In genomic region chr13:33145667-33146066, GRCh38 we compare ENCODE assay signal across 16 cellular contexts.
DNase-seq lines count a peak whose midpoint lies in the region; ATAC-seq and TF ChIP-seq lines count a peak whose summit lies in the region.
"Had no signal": no experiment of that assay in that cellular context is flagged by ENCODE, and none has a peak within 500 bp of the region (broad histone marks: within the 10 kb centered on the region; RNA-seq: fewer than 3 reads in every experiment).

No MANE protein-coding gene starts in this region.

- H3K4me3 Mint-ChIP-seq in activated T-helper 2 cell treated with anti-CD3 and anti-CD28 coated beads, Interferon-gamma antibody, Interleukin-2, Interleukin-4, amounts not matched to agents 10 μg/mL and 5 μg/mL and 100 μg/mL, durations not matched to agents 14 hours and 24 hours and 36 hours (ENCODE audit: low read depth): no peak overlapping the region
- H3K4me3 Mint-ChIP-seq: CD8-positive, alpha-beta T cell; HFFc6 had no signal

- H3K79me1 ChIP-seq in trophoblast cell (ENCODE audit: low read length): no peaks in the 10 kb centered on the region

- H3K9ac ChIP-seq in KMS-11 (peak overlapping the region; percentile 62; the same call in 1 of the 2 replicates), trophoblast cell (ENCODE audit: low read length) (no peak overlapping the region)

- H3K79me2 ChIP-seq in KMS-11 (ENCODE audit: insufficient read depth, low read depth): no peaks in the 10 kb centered on the region
- H3K79me2 ChIP-seq in trophoblast cell (ENCODE audit: control insufficient read depth, insufficient read depth, low read length, poor library complexity): no peaks in the 10 kb centered on the region

- no peak overlapping the region for H2BK120ac ChIP-seq in trophoblast cell (ENCODE audit: insufficient read depth, low read length, poor library complexity)

- peak overlapping the region; percentile 99 for H3K27ac ChIP-seq in KMS-11
- H3K27ac ChIP-seq in trophoblast cell (ENCODE audit: low read depth, low read length): no peak overlapping the region
- H3K27ac ChIP-seq: HL-60, Peyer's patch had no signal

- CTCF ChIA-PET in GM10248 (lab: Yijun Ruan, JAX): interaction anchor here (0.9 to 1.7 kb wide), 4 partner anchors 9 to 129 kb away, joined by 3 to 5 read pairs (median 4); partner anchors contain the start of gene KL

- no peak overlapping the region for H4K91ac ChIP-seq in trophoblast cell (ENCODE audit: low read depth, low read length)

- H3K4me3 ChIP-seq in KMS-11 (IDR thresholded peaks at IDR 0.05; ENCODE audit: insufficient read depth, low read depth, low read length): no peak overlapping the region
- no peak overlapping the region for H3K4me3 ChIP-seq in trophoblast cell (ENCODE audit: low read depth, low read length)
- H3K4me3 ChIP-seq: Peyer's patch had no signal

- no peak overlapping the region for H3K4ac ChIP-seq in trophoblast cell (ENCODE audit: low read depth, low read length)

- no peak overlapping the region for H2BK5ac ChIP-seq in trophoblast cell (ENCODE audit: low read depth, low read length, poor library complexity)

- peak overlapping the region; percentile 64 for H3K27ac Mint-ChIP-seq in activated T-helper 2 cell treated with anti-CD3 and anti-CD28 coated beads, Interferon-gamma antibody, Interleukin-2, Interleukin-4, amounts not matched to agents 10 μg/mL and 5 μg/mL and 100 μg/mL, durations not matched to agents 14 hours and 24 hours and 36 hours
- H3K27ac Mint-ChIP-seq: CD8-positive, alpha-beta T cell; HFFc6 had no signal

- POLR2A ChIA-PET in GM10248 (lab: Yijun Ruan, JAX): no interaction called here

- H4K20me1 ChIP-seq in KMS-11 (ENCODE audit: insufficient read depth): no peaks in the 10 kb centered on the region

- no peak overlapping the region for H4K12ac ChIP-seq in trophoblast cell (ENCODE audit: low read depth, low read length)

- DNase-seq in Right ventricle myocardium superior: no peak
- no peak for DNase-seq in cardiac septum (ENCODE audit: low spot score)
- no peak for DNase-seq in activated T-helper 2 cell treated with anti-CD3 and anti-CD28 coated beads, Interferon-gamma antibody, Interleukin-2, Interleukin-4, amounts not matched to agents 10 μg/mL and 5 μg/mL and 100 μg/mL, durations not matched to agents 14 hours and 24 hours and 36 hours (ENCODE audit: low spot score)
- DNase-seq in stimulated activated naive CD8-positive, alpha-beta T cell treated with anti-CD3 and anti-CD28 coated beads, Interleukin-15, Interleukin-2, amounts not matched to agents 100 U/mL and 50 U/mL, for 24 hours: peak; percentile 6
- no peak for DNase-seq in trophoblast cell
- DNase-seq in GM10248 (ENCODE audit: extremely low spot score): no peak
- DNase-seq: BE2C; CD8-positive, alpha-beta T cell; DMS79 treated with DMSO at 0.1 percent for 48 hours; HFFc6; NCI-H1436; NCI-H2029 treated with DMSO at 0.1 percent for 48 hours; NCI-H510A; Peyer's patch had no signal

- H3K27me3 Mint-ChIP-seq in activated T-helper 2 cell treated with anti-CD3 and anti-CD28 coated beads, Interferon-gamma antibody, Interleukin-2, Interleukin-4, amounts not matched to agents 10 μg/mL and 5 μg/mL and 100 μg/mL, durations not matched to agents 14 hours and 24 hours and 36 hours (ENCODE audit: low read depth): no peaks in the 10 kb centered on the region

- WGBS in trophoblast cell (ENCODE audit: extremely low coverage, insufficient coverage, insufficient read length): no CpG with 5 or more reads among the region's 4 CpGs

- peak; percentile 68 for ATAC-seq in Right ventricle myocardium superior (ENCODE audit: poor library complexity)
- ATAC-seq in stimulated activated naive CD8-positive, alpha-beta T cell treated with anti-CD3 and anti-CD28 coated beads, Interleukin-15, Interleukin-2, amounts not matched to agents 100 U/mL and 50 U/mL, for 24 hours: no peak
- ATAC-seq: CD8-positive, alpha-beta T cell had no signal

- peaks cover 25% of the 10 kb centered on the region for H3K36me3 Mint-ChIP-seq in activated T-helper 2 cell treated with anti-CD3 and anti-CD28 coated beads, Interferon-gamma antibody, Interleukin-2, Interleukin-4, amounts not matched to agents 10 μg/mL and 5 μg/mL and 100 μg/mL, durations not matched to agents 14 hours and 24 hours and 36 hours (ENCODE audit: low read depth)
- H3K36me3 Mint-ChIP-seq: CD8-positive, alpha-beta T cell had no signal

- TF ChIP-seq CTCF in KMS-11 (conservative IDR thresholded peaks at IDR 0.05; ENCODE audit: low read depth, low read length) (no peak), GM10248 (IDR thresholded peaks at IDR 0.05; ENCODE audit: control extremely low read depth, extremely low read depth, low read depth, missing control alignments) (no peak)

- no peak overlapping the region for H2AFZ ChIP-seq in KMS-11 (ENCODE audit: low read depth)
- H2AFZ ChIP-seq in trophoblast cell (ENCODE audit: insufficient read depth, low read length, poor library complexity): no peak overlapping the region

- H3K4me2 ChIP-seq in KMS-11: peak overlapping the region; percentile 74; the same call in 1 of the 2 replicates
- no peak overlapping the region for H3K4me2 ChIP-seq in trophoblast cell (ENCODE audit: low read length)

- H3K4me1 ChIP-seq in KMS-11 (ENCODE audit: low read depth, poor library complexity, severe bottlenecking): peaks cover 63% of the 10 kb centered on the region
- H3K4me1 ChIP-seq in trophoblast cell (ENCODE audit: control insufficient read depth in 1 of 2, insufficient read depth in 2 of 2, low read length in 2 of 2): no peaks in the 10 kb centered on the region
- H3K4me1 ChIP-seq: Peyer's patch had no signal

- no peak overlapping the region for H3K14ac ChIP-seq in trophoblast cell (ENCODE audit: low read length)

- no peak overlapping the region for H4K8ac ChIP-seq in trophoblast cell (ENCODE audit: low read depth, low read length)

- no peaks in the 10 kb centered on the region for H3K9me3 ChIP-seq in trophoblast cell (ENCODE audit: insufficient read depth, low read depth, low read length)
- H3K9me3 ChIP-seq: BE2C, Peyer's patch had no signal

- peaks cover 15% of the 10 kb centered on the region for H3K4me1 Mint-ChIP-seq in activated T-helper 2 cell treated with anti-CD3 and anti-CD28 coated beads, Interferon-gamma antibody, Interleukin-2, Interleukin-4, amounts not matched to agents 10 μg/mL and 5 μg/mL and 100 μg/mL, durations not matched to agents 14 hours and 24 hours and 36 hours (ENCODE audit: low read depth)

- H2BK12ac ChIP-seq in trophoblast cell (ENCODE audit: low read length): no peak overlapping the region

- H3K36me3 ChIP-seq in KMS-11 (ENCODE audit: insufficient read depth) (no peaks in the 10 kb centered on the region), trophoblast cell (ENCODE audit: control insufficient read depth in 1 of 2, insufficient read depth in 2 of 2, low read length in 2 of 2) (no peaks in the 10 kb centered on the region)
- H3K36me3 ChIP-seq: BE2C, Peyer's patch had no signal

- H3K23ac ChIP-seq in trophoblast cell (ENCODE audit: low read length): no peak overlapping the region

- intact Hi-C loops in Right ventricle myocardium superior (cut with DNase I): no loop called here
- intact Hi-C loops in cardiac septum (cut with DNase I): no loop called here
- intact Hi-C loops in activated T-helper 2 cell treated with anti-CD3 and anti-CD28 coated beads, Interferon-gamma antibody, Interleukin-2, Interleukin-4, amounts not matched to agents 10 μg/mL and 5 μg/mL and 100 μg/mL, durations not matched to agents 14 hours and 24 hours and 36 hours (cut with micrococcal nuclease): loop anchor here (2.0 to 5.0 kb wide), 4 partner anchors 43 to 397 kb away; no protein-coding TSS in a partner anchor

- peaks cover 24% of the 10 kb centered on the region for H3K9me3 Mint-ChIP-seq in activated T-helper 2 cell treated with anti-CD3 and anti-CD28 coated beads, Interferon-gamma antibody, Interleukin-2, Interleukin-4, amounts not matched to agents 10 μg/mL and 5 μg/mL and 100 μg/mL, durations not matched to agents 14 hours and 24 hours and 36 hours
- H3K9me3 Mint-ChIP-seq: CD8-positive, alpha-beta T cell; HFFc6 had no signal

- no peaks in the 10 kb centered on the region for H3K27me3 ChIP-seq in KMS-11 (ENCODE audit: insufficient read depth, low read depth)
- H3K27me3 ChIP-seq in trophoblast cell (ENCODE audit: insufficient read depth, low read length): no peaks in the 10 kb centered on the region
- H3K27me3 ChIP-seq: BE2C, Peyer's patch had no signal

- no peak overlapping the region for H2AK5ac ChIP-seq in trophoblast cell (ENCODE audit: low read length)

- no peak overlapping the region for H3K18ac ChIP-seq in trophoblast cell (ENCODE audit: low read length)
